14 cellular contexts compared by ENCODE assay signal in genomic region chr5:145941677-145942130, GRCh38. TPM values are rescaled to one million over a fixed set of nuclear protein-coding genes. Genes with fewer than 3 reads are reported as not detected.
DNase-seq lines count a peak whose midpoint lies in the region; ATAC-seq and TF ChIP-seq lines count a peak whose summit lies in the region.
"Had no signal": no experiment of that assay in that cellular context is flagged by ENCODE, and none has a peak within 500 bp of the region (broad histone marks: within the 10 kb centered on the region; RNA-seq: fewer than 3 reads in every experiment).

No MANE protein-coding gene starts in this region.

- ATAC-seq in HG03097 (IDR thresholded peaks at IDR 0.05; ENCODE audit: low FRiP score, unreplicated experiment) = no peak
- ATAC-seq in upper lobe of left lung (ENCODE audit: low FRiP score in 2 of 2) = no peak

- no peak for TF ChIP-seq EP300 in upper lobe of left lung (IDR thresholded peaks at IDR 0.05)

- DNase-seq in A172 (ENCODE audit: low spot score) = peak; percentile 74
- DNase-seq in T1000 (lab: John Stamatoyannopoulos, UW) = peak; percentile 22
- DNase-seq in iris pigment epithelial cell (ENCODE audit: low read depth) = peak; percentile 37
- no peak for DNase-seq in NCI-H345 (lab: John Stamatoyannopoulos, UW)
- no peak for DNase-seq in HAP-1 (ENCODE audit: low spot score in 2 of 2)
- no peak for DNase-seq in upper lobe of left lung
- DNase-seq: effector CD4-positive, alpha-beta T cell; hippocampal formation; NCI-H1417 treated with DMSO at 0.1 percent for 48 hours had no signal

- H3K4me1 ChIP-seq in HEK293 (ENCODE audit: control insufficient read depth, insufficient read depth, low read length) (peaks cover 45% of the 10 kb centered on the region), HAP-1 (peaks cover 6% of the 10 kb centered on the region; the same call in 1 of the 2 replicates), upper lobe of left lung (peaks cover 2 to 8% (median 6%) of the 10 kb centered on the region in 4 donors)

- in situ Hi-C loops in HAP-1 (cut with MboI; ENCODE audit: low sequenced_read_pairs) = no loop called here

- POLR2A ChIA-PET in HEK293 (lab: Yijun Ruan, JAX) = interaction anchor here (1.3 to 1.7 kb wide), 2 partner anchors 9 to 18 kb away, joined by 3 to 4 read pairs; no protein-coding TSS in a partner anchor

- CTCF ChIA-PET in HEK293 (lab: Yijun Ruan, JAX) = interaction anchor here (0.9 to 1.6 kb wide), 3 partner anchors 25 to 108 kb away, joined by 3 read pairs; no protein-coding TSS in a partner anchor

- TF ChIP-seq CTCF in HEK293 (tag by site-specific recombination; IDR thresholded peaks at IDR 0.05) = no peak
- TF ChIP-seq CTCF in upper lobe of left lung (IDR thresholded peaks at IDR 0.05) = no peak

- H3K9me3 ChIP-seq in HEK293 (ENCODE audit: control insufficient read depth, insufficient read depth, low read depth, low read length) = no peaks in the 10 kb centered on the region
- no peaks in the 10 kb centered on the region for H3K9me3 ChIP-seq in HAP-1
- H3K9me3 ChIP-seq in upper lobe of left lung = no peaks in the 10 kb centered on the region
- H3K9me3 ChIP-seq: BLaER1 treated with 17β-estradiol and CSF1 and Interleukin-3, amounts not matched to agents 10 nM and 100 nM had no signal

- 59 to 69% methylated on average over 3 of the region's 3 CpGs for WGBS in upper lobe of left lung, 2 donors

- H3K4me3 ChIP-seq in HEK293 (ENCODE audit: low read depth, low read length) = no peak overlapping the region
- no peak overlapping the region for H3K4me3 ChIP-seq in HAP-1
- H3K4me3 ChIP-seq in upper lobe of left lung = no peak overlapping the region
- H3K4me3 ChIP-seq: BLaER1 treated with 17β-estradiol and CSF1 and Interleukin-3, amounts not matched to agents 10 nM and 100 nM had no signal

- H3K27ac ChIP-seq in HEK293 (ENCODE audit: extremely low read depth, low read depth, low read length) = no peak overlapping the region
- H3K27ac ChIP-seq in upper lobe of left lung = no peak overlapping the region
- H3K27ac ChIP-seq: BLaER1 treated with 17β-estradiol and CSF1 and Interleukin-3, amounts not matched to agents 10 nM and 100 nM; HL-60 had no signal

- H3K36me3 ChIP-seq in HEK293 (ENCODE audit: control insufficient read depth in 2 of 2, insufficient read depth in 1 of 2, low read length in 2 of 2) = no peaks in the 10 kb centered on the region
- H3K36me3 ChIP-seq in HAP-1 (replicated peaks) = no peaks in the 10 kb centered on the region
- no peaks in the 10 kb centered on the region for H3K36me3 ChIP-seq in upper lobe of left lung
- H3K36me3 ChIP-seq: BLaER1 treated with 17β-estradiol and CSF1 and Interleukin-3, amounts not matched to agents 10 nM and 100 nM had no signal

- no peak for TF ChIP-seq POLR2A in upper lobe of left lung (IDR thresholded peaks at IDR 0.05)

- H3K27me3 ChIP-seq in HAP-1 (ENCODE audit: low read depth) (no peaks in the 10 kb centered on the region), upper lobe of left lung (no peaks in the 10 kb centered on the region)
- H3K27me3 ChIP-seq: BLaER1 treated with 17β-estradiol and CSF1 and Interleukin-3, amounts not matched to agents 10 nM and 100 nM had no signal

TF ChIP-seq in HEK293, 187 proteins besides CTCF, POLR2A, EP300 and RAD21 (continues in another document):
- TF ChIP-seq ZNF394 (tag by site-specific recombination; IDR thresholded peaks at IDR 0.05; ENCODE audit: borderline replicate concordance) = 0 out of 2 replicates have a peak, but pooled peaks have one; percentile 8
- no peak for TF ChIP-seq REPIN1 (tag by site-specific recombination; IDR thresholded peaks at IDR 0.05; ENCODE audit: low read depth)
- peak; percentile 52; the same call in 1 of the 2 replicates for TF ChIP-seq ZBTB21 (tag by site-specific recombination; IDR thresholded peaks at IDR 0.05)
- TF ChIP-seq ZNF112 (tag by site-specific recombination; IDR thresholded peaks at IDR 0.05) = no peak
- peak; percentile 83 for TF ChIP-seq ZNF600 (tag by site-specific recombination; IDR thresholded peaks at IDR 0.05)
- TF ChIP-seq, protein P1, sequence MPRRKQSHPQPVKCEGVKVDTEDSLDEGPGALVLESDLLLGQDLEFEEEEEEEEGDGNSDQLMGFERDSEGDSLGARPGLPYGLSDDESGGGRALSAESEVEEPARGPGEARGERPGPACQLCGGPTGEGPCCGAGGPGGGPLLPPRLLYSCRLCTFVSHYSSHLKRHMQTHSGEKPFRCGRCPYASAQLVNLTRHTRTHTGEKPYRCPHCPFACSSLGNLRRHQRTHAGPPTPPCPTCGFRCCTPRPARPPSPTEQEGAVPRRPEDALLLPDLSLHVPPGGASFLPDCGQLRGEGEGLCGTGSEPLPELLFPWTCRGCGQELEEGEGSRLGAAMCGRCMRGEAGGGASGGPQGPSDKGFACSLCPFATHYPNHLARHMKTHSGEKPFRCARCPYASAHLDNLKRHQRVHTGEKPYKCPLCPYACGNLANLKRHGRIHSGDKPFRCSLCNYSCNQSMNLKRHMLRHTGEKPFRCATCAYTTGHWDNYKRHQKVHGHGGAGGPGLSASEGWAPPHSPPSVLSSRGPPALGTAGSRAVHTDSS (tag by site-specific recombination; IDR thresholded peaks at IDR 0.05) = no peak
- TF ChIP-seq ZNF239 (tag by site-specific recombination; IDR thresholded peaks at IDR 0.05) = no peak
- TF ChIP-seq ZNF23 (tag by site-specific recombination; IDR thresholded peaks at IDR 0.05; ENCODE audit: borderline replicate concordance) = no peak
- TF ChIP-seq ZNF366 (tag by site-specific recombination; conservative IDR thresholded peaks at IDR 0.05) = no peak
- TF ChIP-seq KLF1 (tag by site-specific recombination; IDR thresholded peaks at IDR 0.05) = no peak
- TF ChIP-seq SALL2 (tag by site-specific recombination; IDR thresholded peaks at IDR 0.05; ENCODE audit: borderline replicate concordance) = no peak
- no peak for TF ChIP-seq SCRT1 (tag by site-specific recombination; IDR thresholded peaks at IDR 0.05; ENCODE audit: borderline replicate concordance)
- no peak for TF ChIP-seq ZFP3 (tag by site-specific recombination; IDR thresholded peaks at IDR 0.05; ENCODE audit: low read depth)
- TF ChIP-seq ZNF248 (tag by site-specific recombination; IDR thresholded peaks at IDR 0.05) = no peak
- no peak for TF ChIP-seq AEBP2 (tag by site-specific recombination; IDR thresholded peaks at IDR 0.05; ENCODE audit: borderline replicate concordance)
- peak; percentile 57; the same call in 1 of the 2 replicates for TF ChIP-seq ZFP37 (tag by site-specific recombination; IDR thresholded peaks at IDR 0.05)
- no peak for TF ChIP-seq ZNF624 (tag by site-specific recombination; IDR thresholded peaks at IDR 0.05)
- TF ChIP-seq ZNF596 (tag by site-specific recombination; IDR thresholded peaks at IDR 0.05) = no peak
- no peak for TF ChIP-seq ZNF214 (tag by site-specific recombination; IDR thresholded peaks at IDR 0.05; ENCODE audit: borderline replicate concordance)
- TF ChIP-seq ZNF510 (tag by site-specific recombination; IDR thresholded peaks at IDR 0.05; ENCODE audit: insufficient replicate concordance) = no peak
- peak; percentile 75 for TF ChIP-seq ZNF24 (tag by site-specific recombination; IDR thresholded peaks at IDR 0.05)
- TF ChIP-seq ZNF114 (tag by site-specific recombination; IDR thresholded peaks at IDR 0.05) = no peak
- TF ChIP-seq, protein P2, sequence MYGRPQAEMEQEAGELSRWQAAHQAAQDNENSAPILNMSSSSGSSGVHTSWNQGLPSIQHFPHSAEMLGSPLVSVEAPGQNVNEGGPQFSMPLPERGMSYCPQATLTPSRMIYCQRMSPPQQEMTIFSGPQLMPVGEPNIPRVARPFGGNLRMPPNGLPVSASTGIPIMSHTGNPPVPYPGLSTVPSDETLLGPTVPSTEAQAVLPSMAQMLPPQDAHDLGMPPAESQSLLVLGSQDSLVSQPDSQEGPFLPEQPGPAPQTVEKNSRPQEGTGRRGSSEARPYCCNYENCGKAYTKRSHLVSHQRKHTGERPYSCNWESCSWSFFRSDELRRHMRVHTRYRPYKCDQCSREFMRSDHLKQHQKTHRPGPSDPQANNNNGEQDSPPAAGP (tag by site-specific recombination; IDR thresholded peaks at IDR 0.05) = peak; percentile 56; the same call in 1 of the 2 replicates
- peak; percentile 90 for TF ChIP-seq SP7 (tag by site-specific recombination; IDR thresholded peaks at IDR 0.05)
- peak; percentile 96 for TF ChIP-seq ZNF664 (tag by site-specific recombination; IDR thresholded peaks at IDR 0.05)
- TF ChIP-seq ZBTB17 (tag by site-specific recombination; IDR thresholded peaks at IDR 0.05) = no peak

RNA-seq across cellular contexts. Expression of gene SH3RF2, which starts 5.3 kb away (rescaled TPM):
- total RNA-seq in A172 (2014; rRNA removed; shearing (Covaris generic)) = 5.9 TPM in 2 replicates
- total RNA-seq in upper lobe of left lung = 10 to 100 TPM in 4 of 6 donors, 1 to 10 TPM in 2; 9.2 to 19.3 (median 14.3) TPM
- total RNA-seq: lung microvascular endothelial cell had no signal

Comparison
In these comparisons a context has a peak if more than half of its experiments do, and no peak if none do; other contexts are left out.
1. DNase-seq: peak in A172 (single experiment), T1000 (single experiment) and iris pigment epithelial cell (single experiment); none in NCI-H345 (single experiment), HAP-1 (0 of 2) and upper lobe of left lung (0 of 2).